8 cellular contexts compared by ENCODE assay signal in genomic region chr18:80034852-80035406, GRCh38. TPM values are rescaled to one million over a fixed set of nuclear protein-coding genes. Genes with fewer than 3 reads are reported as not detected.
DNase-seq lines count a peak whose midpoint lies in the region; ATAC-seq and TF ChIP-seq lines count a peak whose summit lies in the region.

No MANE protein-coding gene starts in this region.

- H3K4me1 ChIP-seq in heart right ventricle (peaks cover 5 to 24% (median 11%) of the 10 kb centered on the region in 9 donors), lower lobe of right lung (peaks cover 18% of the 10 kb centered on the region), upper lobe of right lung (peaks cover 4% of the 10 kb centered on the region)

- H3K36me3 ChIP-seq in heart right ventricle = peaks cover 0 to 30% (median 3%) of the 10 kb centered on the region in 9 donors
- peaks cover 24% of the 10 kb centered on the region for H3K36me3 ChIP-seq in lower lobe of right lung
- H3K36me3 ChIP-seq in upper lobe of right lung = peaks cover 17% of the 10 kb centered on the region

- ATAC-seq in heart right ventricle (no peak), lower lobe of right lung (no peak), upper lobe of right lung (no peak), GM18858 (IDR thresholded peaks at IDR 0.05; ENCODE audit: unreplicated experiment) (no peak)

- DNase-seq in heart right ventricle (no peak), cardiac septum (ENCODE audit: low spot score) (no peak), astrocyte of the hippocampus (ENCODE audit: low read depth, low spot score) (peak; percentile 17), lower lobe of right lung (no peak), upper lobe of right lung (no peak), SK-N-DZ (ENCODE audit: low spot score) (no peak)
- DNase-seq in activated CD4-positive, CD25-positive, alpha-beta regulatory T cell treated with anti-CD3 and anti-CD28 coated beads, Interleukin-2, amount 50 U/mL, for 72 hours = no peak

- H3K27ac ChIP-seq in heart right ventricle (peak overlapping the region in 9 of 10 donors; percentile 66 to 92 (median 81)), lower lobe of right lung (peak overlapping the region; percentile 87), upper lobe of right lung (peak overlapping the region; percentile 77)

- TF ChIP-seq CTCF in heart right ventricle (IDR thresholded peaks at IDR 0.05) = no peak
- TF ChIP-seq CTCF in lower lobe of right lung (IDR thresholded peaks at IDR 0.05) = no peak
- no peak for TF ChIP-seq CTCF in upper lobe of right lung (IDR thresholded peaks at IDR 0.05)

- intact Hi-C loops in heart right ventricle (cut with DNase I) (loop anchor here in 6 of 10 donors (2.0 to 10.0 kb wide), 14 partner anchors 43 to 358 kb away; partner anchors contain the start of genes TXNL4A (in 4 of the 6), ADNP2 (in 2 of the 6), CTDP1 (in 2 of the 6) and SLC66A2 (in 2 of the 6)), cardiac septum (cut with DNase I) (loop anchor here (5.0 kb wide), 3 partner anchors 72 to 358 kb away; partner anchors contain the start of genes ADNP2, CTDP1 and SLC66A2), lower lobe of right lung (cut with DNase I) (no loop called here), upper lobe of right lung (cut with DNase I) (no loop called here)

- 8 to 10% methylated on average over 8 of the region's 8 CpGs for WGBS in heart right ventricle, 2 donors

- no peaks in the 10 kb centered on the region for H3K27me3 ChIP-seq in heart right ventricle
- H3K27me3 ChIP-seq in lower lobe of right lung (ENCODE audit: low read depth) = no peaks in the 10 kb centered on the region
- H3K27me3 ChIP-seq in upper lobe of right lung = no peaks in the 10 kb centered on the region

- H3K9me3 ChIP-seq in heart right ventricle (no peaks in the 10 kb centered on the region), lower lobe of right lung (no peaks in the 10 kb centered on the region), upper lobe of right lung (no peaks in the 10 kb centered on the region)

- peak overlapping the region; percentile 45 to 96 (median 80) for H3K4me3 ChIP-seq in heart right ventricle
- peak overlapping the region; percentile 97 for H3K4me3 ChIP-seq in lower lobe of right lung
- peak overlapping the region; percentile 79 for H3K4me3 ChIP-seq in upper lobe of right lung

RNA-seq across cellular contexts. Expression of gene RBFA, which starts 0.7 kb away (rescaled TPM):
- total RNA-seq in heart right ventricle (10 to 100 TPM; 13.6 to 30.6 (median 19.9) TPM), cardiac septum (24.4 TPM), lower lobe of right lung (14.8 TPM), upper lobe of right lung (18.0 TPM)
- 10 to 100 TPM; 12.4 to 19.3 TPM for polyA plus RNA-seq in heart right ventricle
- polyA plus RNA-seq in SK-N-DZ (2014; cell fraction: cytosol; rRNA removed) = 99.1 and 144 TPM in 2 replicates
- 120 and 141 TPM in 2 replicates for polyA plus RNA-seq in SK-N-DZ (2014; cell fraction: nucleus; rRNA removed)

RNA-seq across cellular contexts. Expression of gene TXNL4A, which starts 46.6 kb away (rescaled TPM):
- 100 to 1,000 TPM in 1 of 10 donors, 10 to 100 TPM in 9; 63.3 to 115 (median 87.2) TPM for total RNA-seq in heart right ventricle
- 100 to 1,000 TPM; 115 to 144 TPM for polyA plus RNA-seq in heart right ventricle
- total RNA-seq in cardiac septum = 96.5 TPM
- 78.7 TPM for total RNA-seq in lower lobe of right lung
- total RNA-seq in upper lobe of right lung = 80.7 TPM
- 122 and 138 TPM in 2 replicates for polyA plus RNA-seq in SK-N-DZ (2014; cell fraction: cytosol; rRNA removed)
- polyA plus RNA-seq in SK-N-DZ (2014; cell fraction: nucleus; rRNA removed) = 81.7 and 105 TPM in 2 replicates

Comparison
In these comparisons a context has a peak if more than half of its experiments do, and no peak if none do; other contexts are left out.
1. intact Hi-C loops: an anchor here in heart right ventricle (2.0 to 10.0 kb wide) and cardiac septum (5.0 kb wide); none called in lower lobe of right lung and upper lobe of right lung.